In genomic region chr11:13127161-13127560, GRCh38 we compare ENCODE assay signal across 12 cellular contexts.
DNase-seq lines count a peak whose midpoint lies in the region; ATAC-seq and TF ChIP-seq lines count a peak whose summit lies in the region.
"Had no signal": no experiment of that assay in that cellular context is flagged by ENCODE, and none has a peak within 500 bp of the region (broad histone marks: within the 10 kb centered on the region; RNA-seq: fewer than 3 reads in every experiment).

No MANE protein-coding gene starts in this region.

- no peak overlapping the region for H3K27ac ChIP-seq in IMR-90 (ENCODE audit: insufficient read depth, low read length)
- H3K27ac ChIP-seq in SJCRH30, result peak overlapping the region; percentile 68
- H3K27ac ChIP-seq in trophoblast cell (ENCODE audit: low read depth, low read length), result no peak overlapping the region
- H3K27ac ChIP-seq: SK-N-MC had no signal

- H3K56ac ChIP-seq in IMR-90 (ENCODE audit: extremely low read depth, insufficient read depth, low read length), result no peak overlapping the region

- H3K36me3 ChIP-seq in IMR-90 (ENCODE audit: control insufficient read depth, insufficient read depth, low read length) (no peaks in the 10 kb centered on the region), SJCRH30 (no peaks in the 10 kb centered on the region), trophoblast cell (ENCODE audit: control insufficient read depth in 1 of 2, insufficient read depth in 2 of 2, low read length in 2 of 2) (no peaks in the 10 kb centered on the region)

- no peak overlapping the region for H3K23ac ChIP-seq in IMR-90 (ENCODE audit: low read depth, low read length)
- H3K23ac ChIP-seq in trophoblast cell (ENCODE audit: low read length), result no peak overlapping the region

- H3K4me3 ChIP-seq in IMR-90 (ENCODE audit: insufficient read depth, low read depth, low read length) (no peak overlapping the region), SJCRH30 (no peak overlapping the region), trophoblast cell (ENCODE audit: low read depth, low read length) (no peak overlapping the region)
- H3K4me3 ChIP-seq: SK-N-MC had no signal

- TF ChIP-seq CTCF in IMR-90 (conservative IDR thresholded peaks at IDR 0.05; ENCODE audit: low read depth, low read length), result no peak

- no TSS peak for BruUV-seq in IMR-90 (replicated peaks; lab: Mats Ljungman, UMichigan)

- H4K8ac ChIP-seq in IMR-90 (ENCODE audit: low read depth in 2 of 2, low read length in 2 of 2) (no peak overlapping the region), trophoblast cell (ENCODE audit: low read depth, low read length) (no peak overlapping the region)

- no peak overlapping the region for H4K5ac ChIP-seq in IMR-90 (ENCODE audit: low read depth, low read length)

- in situ Hi-C loops in IMR-90 (cut with MboI; ENCODE audit: low sequenced_read_pairs), result loop anchor here (25.0 kb wide), 1 partner anchor 815 kb away; no protein-coding TSS in a partner anchor

- no peaks in the 10 kb centered on the region for H3K9me3 ChIP-seq in IMR-90 (ENCODE audit: control insufficient read depth, insufficient read depth, low read length)
- H3K9me3 ChIP-seq in SJCRH30 (replicated peaks), result no peaks in the 10 kb centered on the region
- H3K9me3 ChIP-seq in trophoblast cell (ENCODE audit: insufficient read depth, low read depth, low read length), result no peaks in the 10 kb centered on the region

- H4K12ac ChIP-seq in trophoblast cell (ENCODE audit: low read depth, low read length), result no peak overlapping the region

- H3K79me1 ChIP-seq in IMR-90 (ENCODE audit: low read depth in 1 of 2, low read length in 2 of 2) (no peaks in the 10 kb centered on the region), trophoblast cell (ENCODE audit: low read length) (peaks cover 3% of the 10 kb centered on the region)

- no peak overlapping the region for H3K18ac ChIP-seq in IMR-90 (ENCODE audit: low read depth, low read length)
- no peak overlapping the region for H3K18ac ChIP-seq in trophoblast cell (ENCODE audit: low read length)

- H2AFZ ChIP-seq in IMR-90 (replicated peaks; ENCODE audit: low read length, poor library complexity) (no peak overlapping the region), trophoblast cell (ENCODE audit: insufficient read depth, low read length, poor library complexity) (no peak overlapping the region)

- no peak overlapping the region for H3K4me2 ChIP-seq in IMR-90 (ENCODE audit: low read depth, low read length)
- H3K4me2 ChIP-seq in trophoblast cell (ENCODE audit: low read length), result no peak overlapping the region

- 0 out of 2 replicates have a peak overlapping the region, but pooled peaks have one; percentile 6 for H3K4ac ChIP-seq in IMR-90 (ENCODE audit: low read depth, low read length)
- H3K4ac ChIP-seq in trophoblast cell (ENCODE audit: low read depth, low read length), result no peak overlapping the region

- H3K79me2 ChIP-seq in trophoblast cell (ENCODE audit: control insufficient read depth, insufficient read depth, low read length, poor library complexity), result no peaks in the 10 kb centered on the region

- no peak overlapping the region for H2AK9ac ChIP-seq in IMR-90 (replicated peaks; ENCODE audit: low read depth, low read length, poor library complexity)

- H2BK15ac ChIP-seq in IMR-90 (ENCODE audit: low read depth, low read length), result 0 out of 3 replicates have a peak overlapping the region, but pooled peaks have one; percentile 18

- H2BK5ac ChIP-seq in IMR-90 (ENCODE audit: low read depth, low read length, poor library complexity, severe bottlenecking), result no peak overlapping the region
- H2BK5ac ChIP-seq in trophoblast cell (ENCODE audit: low read depth, low read length, poor library complexity), result no peak overlapping the region

- no peak overlapping the region for H4K91ac ChIP-seq in IMR-90 (ENCODE audit: insufficient read depth, low read depth, low read length)
- no peak overlapping the region for H4K91ac ChIP-seq in trophoblast cell (ENCODE audit: low read depth, low read length)

- DNase-seq in IMR-90, result no peak
- DNase-seq in SJCRH30, result peak in 1 of 2 experiments; percentile 40
- peak; percentile 7 for DNase-seq in kidney glomerular epithelial cell (lab: John Stamatoyannopoulos, UW)
- DNase-seq in trophoblast cell, result no peak
- DNase-seq in activated T-cell treated with anti-CD3 and anti-CD28 coated beads, Interleukin-2, amount 50 U/mL, for 1 hour, result no peak
- DNase-seq in SW480 (ENCODE audit: low spot score), result no peak
- DNase-seq: Calu3; CD4-positive, alpha-beta T cell; NCI-H446 had no signal

- H3K4me1 ChIP-seq in IMR-90 (ENCODE audit: control insufficient read depth, insufficient read depth, low read length), result no peaks in the 10 kb centered on the region
- peaks cover 15% of the 10 kb centered on the region for H3K4me1 ChIP-seq in SJCRH30
- peaks cover 0 to 3% of the 10 kb centered on the region in 2 experiments for H3K4me1 ChIP-seq in trophoblast cell (ENCODE audit: control insufficient read depth in 1 of 2, insufficient read depth in 2 of 2, low read length in 2 of 2)

- POLR2A ChIA-PET in IMR-90 (lab: Charles Lee; ENCODE audit: unreplicated experiment), result interaction anchor here (0.7 kb wide), 1 partner anchor 1150 kb away, joined by 3 read pairs; no protein-coding TSS in a partner anchor

- TF ChIP-seq POLR2A in IMR-90 (IDR thresholded peaks at IDR 0.05; ENCODE audit: low read depth, low read length), result no peak

- no peak for ATAC-seq in IMR-90 (ENCODE audit: low read depth)
- no peak for ATAC-seq in HG03139 (IDR thresholded peaks at IDR 0.05; ENCODE audit: unreplicated experiment)
- ATAC-seq: HCT116 had no signal

- 0 out of 2 replicates have a peak overlapping the region, but pooled peaks have one; percentile 8 for H2BK120ac ChIP-seq in IMR-90 (ENCODE audit: low read depth, low read length)
- H2BK120ac ChIP-seq in trophoblast cell (ENCODE audit: insufficient read depth, low read length, poor library complexity), result no peak overlapping the region

- no peaks in the 10 kb centered on the region for H3K9me1 ChIP-seq in IMR-90 (ENCODE audit: insufficient read depth, low read length)

- peak overlapping the region; percentile 19 for H2BK12ac ChIP-seq in trophoblast cell (ENCODE audit: low read length)

- WGBS in IMR-90 (ENCODE audit: extremely low coverage in 2 of 2, insufficient read length in 1 of 2), 2 experiments, result no CpG with 5 or more reads among the region's 2 CpGs
- no CpG with 5 or more reads among the region's 2 CpGs for WGBS in trophoblast cell (ENCODE audit: extremely low coverage, insufficient coverage, insufficient read length)

- CTCF ChIA-PET in IMR-90 (lab: Yijun Ruan, JAX), result no interaction called here

- intact Hi-C loops in IMR-90 (cut with micrococcal nuclease), result no loop called here

- H3K27me3 ChIP-seq in IMR-90 (ENCODE audit: control insufficient read depth, insufficient read depth, low read length) (no peaks in the 10 kb centered on the region), SJCRH30 (no peaks in the 10 kb centered on the region), trophoblast cell (ENCODE audit: insufficient read depth, low read length) (no peaks in the 10 kb centered on the region)

- H3K14ac ChIP-seq in IMR-90 (replicated peaks; ENCODE audit: low read depth, low read length), result no peak overlapping the region
- no peak overlapping the region for H3K14ac ChIP-seq in trophoblast cell (ENCODE audit: low read length)

- dilution Hi-C loops in IMR-90 (cut with HindIII; ENCODE audit: low sequenced_read_pairs, unreplicated experiment), result no loop called here

- no peaks in the 10 kb centered on the region for H4K20me1 ChIP-seq in IMR-90 (ENCODE audit: insufficient read depth, low read length)

- 0 out of 2 replicates have a peak overlapping the region, but pooled peaks have one; percentile 8 for H2BK20ac ChIP-seq in IMR-90 (ENCODE audit: low read depth, low read length)

- H3K9ac ChIP-seq in IMR-90 (ENCODE audit: low read depth, low read length) (no peak overlapping the region), trophoblast cell (ENCODE audit: low read length) (no peak overlapping the region)

- no peak overlapping the region for H2AK5ac ChIP-seq in IMR-90 (ENCODE audit: low read depth, low read length)
- no peak overlapping the region for H2AK5ac ChIP-seq in trophoblast cell (ENCODE audit: low read length)

- TF ChIP-seq RAD21 in IMR-90 (IDR thresholded peaks at IDR 0.05; ENCODE audit: low read length), result no peak

TF ChIP-seq in IMR-90, 13 proteins besides CTCF, POLR2A, EP300 and RAD21:
- TF ChIP-seq CHD1 (IDR thresholded peaks at IDR 0.05; ENCODE audit: low read depth, low read length) (no peak), CEBPB (IDR thresholded peaks at IDR 0.05; ENCODE audit: low read depth, low read length) (no peak), RCOR1 (IDR thresholded peaks at IDR 0.05; ENCODE audit: insufficient replicate concordance, low read length) (no peak), MAFK (IDR thresholded peaks at IDR 0.05; ENCODE audit: low read depth, low read length) (no peak), USF2 (IDR thresholded peaks at IDR 0.05; ENCODE audit: low read depth, low read length) (no peak), BHLHE40 (IDR thresholded peaks at IDR 0.05; ENCODE audit: low read depth, low read length) (no peak), FOS (IDR thresholded peaks at IDR 0.05; ENCODE audit: low read depth, low read length) (no peak), NFE2L2 (IDR thresholded peaks at IDR 0.05; ENCODE audit: low read depth, low read length) (no peak), SMC3 (IDR thresholded peaks at IDR 0.05; ENCODE audit: low read depth, low read length) (no peak)
